Comparison of ENCODE assay signal across 1 cellular context in the genomic region with DNA sequence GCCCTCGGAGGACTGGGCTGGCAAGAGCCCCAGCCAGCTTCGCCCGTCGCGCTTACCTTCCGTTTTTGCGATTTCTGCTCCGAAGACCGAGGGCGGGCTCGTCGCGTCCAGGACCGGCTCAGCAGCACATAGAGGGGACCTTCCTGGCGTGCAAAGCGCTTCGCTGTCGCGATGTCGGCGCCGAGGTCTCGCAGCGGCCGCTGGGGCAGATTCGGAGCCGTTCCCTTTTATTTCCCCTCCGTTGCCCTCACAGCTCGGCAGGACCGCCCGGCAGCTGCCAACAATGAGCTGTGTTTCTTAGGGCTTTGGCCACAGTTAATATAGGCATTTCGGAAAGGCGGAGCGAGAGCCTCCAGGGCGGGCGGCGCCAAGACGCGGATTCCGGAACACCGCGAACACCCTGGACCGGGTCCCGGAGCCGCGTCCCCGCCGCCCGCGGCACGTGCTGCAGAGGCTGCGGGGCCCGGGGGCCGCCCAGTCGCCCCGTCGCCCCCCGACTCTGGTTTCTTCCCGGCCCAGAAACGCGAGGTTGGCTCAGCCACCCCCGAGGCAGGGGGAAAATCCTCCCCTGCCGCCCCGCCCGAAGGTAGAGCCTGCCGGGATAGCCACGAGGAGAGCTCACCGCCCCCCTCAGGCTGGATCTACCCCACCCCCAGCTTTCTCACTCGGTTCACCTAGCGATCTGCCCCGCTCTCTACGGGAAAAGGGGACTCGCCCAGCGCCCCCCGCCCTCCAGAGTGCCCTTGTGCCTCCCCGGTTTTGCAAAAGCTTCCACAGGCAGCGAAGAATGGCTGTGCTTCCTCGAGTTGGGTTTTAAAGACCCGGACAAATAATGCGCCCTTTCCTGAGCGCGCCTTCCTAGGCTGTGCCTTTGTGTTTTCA.
TF ChIP-seq lines count a peak whose summit lies in the region.

A gene with protein sequence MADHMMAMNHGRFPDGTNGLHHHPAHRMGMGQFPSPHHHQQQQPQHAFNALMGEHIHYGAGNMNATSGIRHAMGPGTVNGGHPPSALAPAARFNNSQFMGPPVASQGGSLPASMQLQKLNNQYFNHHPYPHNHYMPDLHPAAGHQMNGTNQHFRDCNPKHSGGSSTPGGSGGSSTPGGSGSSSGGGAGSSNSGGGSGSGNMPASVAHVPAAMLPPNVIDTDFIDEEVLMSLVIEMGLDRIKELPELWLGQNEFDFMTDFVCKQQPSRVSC (minus strand): TSS at position 292 of the 882 bp plus-strand sequence. CDS start 704 bp downstream, outside the sequence.

TF ChIP-seq in HEK293, 187 proteins besides CTCF, POLR2A, EP300 and RAD21 (continued from another document and continues in another):
- TF ChIP-seq, protein P1, sequence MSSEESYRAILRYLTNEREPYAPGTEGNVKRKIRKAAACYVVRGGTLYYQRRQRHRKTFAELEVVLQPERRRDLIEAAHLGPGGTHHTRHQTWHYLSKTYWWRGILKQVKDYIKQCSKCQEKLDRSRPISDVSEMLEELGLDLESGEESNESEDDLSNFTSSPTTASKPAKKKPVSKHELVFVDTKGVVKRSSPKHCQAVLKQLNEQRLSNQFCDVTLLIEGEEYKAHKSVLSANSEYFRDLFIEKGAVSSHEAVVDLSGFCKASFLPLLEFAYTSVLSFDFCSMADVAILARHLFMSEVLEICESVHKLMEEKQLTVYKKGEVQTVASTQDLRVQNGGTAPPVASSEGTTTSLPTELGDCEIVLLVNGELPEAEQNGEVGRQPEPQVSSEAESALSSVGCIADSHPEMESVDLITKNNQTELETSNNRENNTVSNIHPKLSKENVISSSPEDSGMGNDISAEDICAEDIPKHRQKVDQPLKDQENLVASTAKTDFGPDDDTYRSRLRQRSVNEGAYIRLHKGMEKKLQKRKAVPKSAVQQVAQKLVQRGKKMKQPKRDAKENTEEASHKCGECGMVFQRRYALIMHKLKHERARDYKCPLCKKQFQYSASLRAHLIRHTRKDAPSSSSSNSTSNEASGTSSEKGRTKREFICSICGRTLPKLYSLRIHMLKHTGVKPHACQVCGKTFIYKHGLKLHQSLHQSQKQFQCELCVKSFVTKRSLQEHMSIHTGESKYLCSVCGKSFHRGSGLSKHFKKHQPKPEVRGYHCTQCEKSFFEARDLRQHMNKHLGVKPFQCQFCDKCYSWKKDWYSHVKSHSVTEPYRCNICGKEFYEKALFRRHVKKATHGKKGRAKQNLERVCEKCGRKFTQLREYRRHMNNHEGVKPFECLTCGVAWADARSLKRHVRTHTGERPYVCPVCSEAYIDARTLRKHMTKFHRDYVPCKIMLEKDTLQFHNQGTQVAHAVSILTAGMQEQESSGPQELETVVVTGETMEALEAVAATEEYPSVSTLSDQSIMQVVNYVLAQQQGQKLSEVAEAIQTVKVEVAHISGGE (tag by site-specific recombination; conservative IDR thresholded peaks at IDR 0.05; ENCODE audit: low read depth) = peak; percentile 76
- TF ChIP-seq ZFP37 (tag by site-specific recombination; IDR thresholded peaks at IDR 0.05) (peak; percentile 97), ZBTB48 (tag by site-specific recombination; IDR thresholded peaks at IDR 0.05) (peak; percentile 79), ZNF837 (tag by site-specific recombination; IDR thresholded peaks at IDR 0.05) (peak; percentile 69; the same call in 1 of the 2 replicates), ZNF416 (tag by site-specific recombination; IDR thresholded peaks at IDR 0.05) (no peak), ZNF350 (tag by site-specific recombination; IDR thresholded peaks at IDR 0.05) (peak; percentile 70; the same call in 1 of the 2 replicates), ZNF501 (tag by site-specific recombination; IDR thresholded peaks at IDR 0.05) (peak; percentile 99), ZNF37A (tag by site-specific recombination; IDR thresholded peaks at IDR 0.05) (0 out of 2 replicates have a peak, but pooled peaks have one; percentile 29), ZNF2 (tag by site-specific recombination; IDR thresholded peaks at IDR 0.05) (peak; percentile 91), HOXD13 (CRISPR knock-in tag; IDR thresholded peaks at IDR 0.05; ENCODE audit: borderline replicate concordance) (no peak), ZSCAN23 (tag by site-specific recombination; IDR thresholded peaks at IDR 0.05) (no peak), ZNF600 (tag by site-specific recombination; IDR thresholded peaks at IDR 0.05) (peak; percentile 93), GLIS2 (tag by site-specific recombination; IDR thresholded peaks at IDR 0.05) (peak; percentile 73), ZNF19 (tag by site-specific recombination; IDR thresholded peaks at IDR 0.05; ENCODE audit: low read depth) (no peak), ZIC2 (tag by site-specific recombination; IDR thresholded peaks at IDR 0.05) (0 out of 2 replicates have a peak, but pooled peaks have one; percentile 5), ZNF433 (tag by site-specific recombination; IDR thresholded peaks at IDR 0.05; ENCODE audit: low read depth) (no peak), SP3 (tag by site-specific recombination; IDR thresholded peaks at IDR 0.05) (peak; percentile 48), ZNF549 (tag by site-specific recombination; IDR thresholded peaks at IDR 0.05) (0 out of 2 replicates have a peak, but pooled peaks have one; percentile 11), ZNF24 (tag by site-specific recombination; IDR thresholded peaks at IDR 0.05) (no peak; the same call in 1 of the 2 replicates), ZNF791 (tag by site-specific recombination; IDR thresholded peaks at IDR 0.05) (no peak), ZNF660 (tag by site-specific recombination; IDR thresholded peaks at IDR 0.05) (peak; percentile 93), ZBTB17 (tag by site-specific recombination; IDR thresholded peaks at IDR 0.05) (peak; percentile 83), ZNF530 (tag by site-specific recombination; IDR thresholded peaks at IDR 0.05; ENCODE audit: low read depth) (no peak), ZNF48 (tag by site-specific recombination; IDR thresholded peaks at IDR 0.05) (no peak), FEZF1 (tag by site-specific recombination; IDR thresholded peaks at IDR 0.05) (no peak), ZXDB (tag by site-specific recombination; IDR thresholded peaks at IDR 0.05) (no peak; the same call in 1 of the 2 replicates), ZNF624 (tag by site-specific recombination; IDR thresholded peaks at IDR 0.05) (peak; percentile 77; the same call in 1 of the 2 replicates), ZNF10 (tag by site-specific recombination; IDR thresholded peaks at IDR 0.05) (no peak; the same call in 1 of the 2 replicates), ZNF777 (tag by site-specific recombination; IDR thresholded peaks at IDR 0.05; ENCODE audit: borderline replicate concordance) (peak; percentile 37; the same call in 1 of the 2 replicates), MZF1 (tag by site-specific recombination; IDR thresholded peaks at IDR 0.05; ENCODE audit: borderline replicate concordance) (peak; percentile 52; the same call in 1 of the 2 replicates)
- TF ChIP-seq, protein P2, sequence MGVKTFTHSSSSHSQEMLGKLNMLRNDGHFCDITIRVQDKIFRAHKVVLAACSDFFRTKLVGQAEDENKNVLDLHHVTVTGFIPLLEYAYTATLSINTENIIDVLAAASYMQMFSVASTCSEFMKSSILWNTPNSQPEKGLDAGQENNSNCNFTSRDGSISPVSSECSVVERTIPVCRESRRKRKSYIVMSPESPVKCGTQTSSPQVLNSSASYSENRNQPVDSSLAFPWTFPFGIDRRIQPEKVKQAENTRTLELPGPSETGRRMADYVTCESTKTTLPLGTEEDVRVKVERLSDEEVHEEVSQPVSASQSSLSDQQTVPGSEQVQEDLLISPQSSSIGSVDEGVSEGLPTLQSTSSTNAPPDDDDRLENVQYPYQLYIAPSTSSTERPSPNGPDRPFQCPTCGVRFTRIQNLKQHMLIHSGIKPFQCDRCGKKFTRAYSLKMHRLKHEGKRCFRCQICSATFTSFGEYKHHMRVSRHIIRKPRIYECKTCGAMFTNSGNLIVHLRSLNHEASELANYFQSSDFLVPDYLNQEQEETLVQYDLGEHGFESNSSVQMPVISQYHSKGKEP (tag by site-specific recombination; IDR thresholded peaks at IDR 0.05) = peak; percentile 85
- TF ChIP-seq, protein P3, sequence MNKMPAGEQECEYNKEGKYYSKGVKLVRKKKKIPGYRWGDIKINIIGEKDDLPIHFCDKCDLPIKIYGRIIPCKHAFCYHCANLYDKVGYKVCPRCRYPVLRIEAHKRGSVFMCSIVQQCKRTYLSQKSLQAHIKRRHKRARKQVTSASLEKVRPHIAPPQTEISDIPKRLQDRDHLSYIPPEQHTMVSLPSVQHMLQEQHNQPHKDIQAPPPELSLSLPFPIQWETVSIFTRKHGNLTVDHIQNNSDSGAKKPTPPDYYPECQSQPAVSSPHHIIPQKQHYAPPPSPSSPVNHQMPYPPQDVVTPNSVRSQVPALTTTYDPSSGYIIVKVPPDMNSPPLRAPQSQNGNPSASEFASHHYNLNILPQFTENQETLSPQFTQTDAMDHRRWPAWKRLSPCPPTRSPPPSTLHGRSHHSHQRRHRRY (tag by site-specific recombination; IDR thresholded peaks at IDR 0.05) = peak; percentile 51; the same call in 1 of the 2 replicates
- TF ChIP-seq, protein P4, sequence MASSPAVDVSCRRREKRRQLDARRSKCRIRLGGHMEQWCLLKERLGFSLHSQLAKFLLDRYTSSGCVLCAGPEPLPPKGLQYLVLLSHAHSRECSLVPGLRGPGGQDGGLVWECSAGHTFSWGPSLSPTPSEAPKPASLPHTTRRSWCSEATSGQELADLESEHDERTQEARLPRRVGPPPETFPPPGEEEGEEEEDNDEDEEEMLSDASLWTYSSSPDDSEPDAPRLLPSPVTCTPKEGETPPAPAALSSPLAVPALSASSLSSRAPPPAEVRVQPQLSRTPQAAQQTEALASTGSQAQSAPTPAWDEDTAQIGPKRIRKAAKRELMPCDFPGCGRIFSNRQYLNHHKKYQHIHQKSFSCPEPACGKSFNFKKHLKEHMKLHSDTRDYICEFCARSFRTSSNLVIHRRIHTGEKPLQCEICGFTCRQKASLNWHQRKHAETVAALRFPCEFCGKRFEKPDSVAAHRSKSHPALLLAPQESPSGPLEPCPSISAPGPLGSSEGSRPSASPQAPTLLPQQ (tag by site-specific recombination; IDR thresholded peaks at IDR 0.05) = peak; percentile 91
- TF ChIP-seq, protein P5, sequence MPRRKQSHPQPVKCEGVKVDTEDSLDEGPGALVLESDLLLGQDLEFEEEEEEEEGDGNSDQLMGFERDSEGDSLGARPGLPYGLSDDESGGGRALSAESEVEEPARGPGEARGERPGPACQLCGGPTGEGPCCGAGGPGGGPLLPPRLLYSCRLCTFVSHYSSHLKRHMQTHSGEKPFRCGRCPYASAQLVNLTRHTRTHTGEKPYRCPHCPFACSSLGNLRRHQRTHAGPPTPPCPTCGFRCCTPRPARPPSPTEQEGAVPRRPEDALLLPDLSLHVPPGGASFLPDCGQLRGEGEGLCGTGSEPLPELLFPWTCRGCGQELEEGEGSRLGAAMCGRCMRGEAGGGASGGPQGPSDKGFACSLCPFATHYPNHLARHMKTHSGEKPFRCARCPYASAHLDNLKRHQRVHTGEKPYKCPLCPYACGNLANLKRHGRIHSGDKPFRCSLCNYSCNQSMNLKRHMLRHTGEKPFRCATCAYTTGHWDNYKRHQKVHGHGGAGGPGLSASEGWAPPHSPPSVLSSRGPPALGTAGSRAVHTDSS (tag by site-specific recombination; IDR thresholded peaks at IDR 0.05) = no peak; the same call in none of the 2 replicates
- TF ChIP-seq, protein P6, sequence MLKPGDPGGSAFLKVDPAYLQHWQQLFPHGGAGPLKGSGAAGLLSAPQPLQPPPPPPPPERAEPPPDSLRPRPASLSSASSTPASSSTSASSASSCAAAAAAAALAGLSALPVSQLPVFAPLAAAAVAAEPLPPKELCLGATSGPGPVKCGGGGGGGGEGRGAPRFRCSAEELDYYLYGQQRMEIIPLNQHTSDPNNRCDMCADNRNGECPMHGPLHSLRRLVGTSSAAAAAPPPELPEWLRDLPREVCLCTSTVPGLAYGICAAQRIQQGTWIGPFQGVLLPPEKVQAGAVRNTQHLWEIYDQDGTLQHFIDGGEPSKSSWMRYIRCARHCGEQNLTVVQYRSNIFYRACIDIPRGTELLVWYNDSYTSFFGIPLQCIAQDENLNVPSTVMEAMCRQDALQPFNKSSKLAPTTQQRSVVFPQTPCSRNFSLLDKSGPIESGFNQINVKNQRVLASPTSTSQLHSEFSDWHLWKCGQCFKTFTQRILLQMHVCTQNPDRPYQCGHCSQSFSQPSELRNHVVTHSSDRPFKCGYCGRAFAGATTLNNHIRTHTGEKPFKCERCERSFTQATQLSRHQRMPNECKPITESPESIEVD (tag by site-specific recombination; IDR thresholded peaks at IDR 0.05) = peak; percentile 34; the same call in 1 of the 2 replicates
- TF ChIP-seq, protein P7, sequence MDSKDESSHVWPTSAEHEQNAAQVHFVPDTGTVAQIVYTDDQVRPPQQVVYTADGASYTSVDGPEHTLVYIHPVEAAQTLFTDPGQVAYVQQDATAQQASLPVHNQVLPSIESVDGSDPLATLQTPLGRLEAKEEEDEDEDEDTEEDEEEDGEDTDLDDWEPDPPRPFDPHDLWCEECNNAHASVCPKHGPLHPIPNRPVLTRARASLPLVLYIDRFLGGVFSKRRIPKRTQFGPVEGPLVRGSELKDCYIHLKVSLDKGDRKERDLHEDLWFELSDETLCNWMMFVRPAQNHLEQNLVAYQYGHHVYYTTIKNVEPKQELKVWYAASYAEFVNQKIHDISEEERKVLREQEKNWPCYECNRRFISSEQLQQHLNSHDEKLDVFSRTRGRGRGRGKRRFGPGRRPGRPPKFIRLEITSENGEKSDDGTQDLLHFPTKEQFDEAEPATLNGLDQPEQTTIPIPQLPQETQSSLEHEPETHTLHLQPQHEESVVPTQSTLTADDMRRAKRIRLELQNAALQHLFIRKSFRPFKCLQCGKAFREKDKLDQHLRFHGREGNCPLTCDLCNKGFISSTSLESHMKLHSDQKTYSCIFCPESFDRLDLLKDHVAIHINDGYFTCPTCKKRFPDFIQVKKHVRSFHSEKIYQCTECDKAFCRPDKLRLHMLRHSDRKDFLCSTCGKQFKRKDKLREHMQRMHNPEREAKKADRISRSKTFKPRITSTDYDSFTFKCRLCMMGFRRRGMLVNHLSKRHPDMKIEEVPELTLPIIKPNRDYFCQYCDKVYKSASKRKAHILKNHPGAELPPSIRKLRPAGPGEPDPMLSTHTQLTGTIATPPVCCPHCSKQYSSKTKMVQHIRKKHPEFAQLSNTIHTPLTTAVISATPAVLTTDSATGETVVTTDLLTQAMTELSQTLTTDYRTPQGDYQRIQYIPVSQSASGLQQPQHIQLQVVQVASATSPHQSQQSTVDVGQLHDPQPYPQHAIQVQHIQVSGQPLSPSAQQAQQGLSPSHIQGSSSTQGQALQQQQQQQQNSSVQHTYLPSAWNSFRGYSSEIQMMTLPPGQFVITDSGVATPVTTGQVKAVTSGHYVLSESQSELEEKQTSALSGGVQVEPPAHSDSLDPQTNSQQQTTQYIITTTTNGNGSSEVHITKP (tag by site-specific recombination; IDR thresholded peaks at IDR 0.05) = peak; percentile 91
- TF ChIP-seq, protein P8, sequence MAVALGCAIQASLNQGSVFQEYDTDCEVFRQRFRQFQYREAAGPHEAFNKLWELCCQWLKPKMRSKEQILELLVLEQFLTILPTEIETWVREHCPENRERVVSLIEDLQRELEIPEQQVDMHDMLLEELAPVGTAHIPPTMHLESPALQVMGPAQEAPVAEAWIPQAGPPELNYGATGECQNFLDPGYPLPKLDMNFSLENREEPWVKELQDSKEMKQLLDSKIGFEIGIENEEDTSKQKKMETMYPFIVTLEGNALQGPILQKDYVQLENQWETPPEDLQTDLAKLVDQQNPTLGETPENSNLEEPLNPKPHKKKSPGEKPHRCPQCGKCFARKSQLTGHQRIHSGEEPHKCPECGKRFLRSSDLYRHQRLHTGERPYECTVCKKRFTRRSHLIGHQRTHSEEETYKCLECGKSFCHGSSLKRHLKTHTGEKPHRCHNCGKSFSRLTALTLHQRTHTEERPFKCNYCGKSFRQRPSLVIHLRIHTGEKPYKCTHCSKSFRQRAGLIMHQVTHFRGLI (tag by site-specific recombination; IDR thresholded peaks at IDR 0.05) = peak; percentile 53; the same call in 1 of the 2 replicates
- TF ChIP-seq, protein P9, sequence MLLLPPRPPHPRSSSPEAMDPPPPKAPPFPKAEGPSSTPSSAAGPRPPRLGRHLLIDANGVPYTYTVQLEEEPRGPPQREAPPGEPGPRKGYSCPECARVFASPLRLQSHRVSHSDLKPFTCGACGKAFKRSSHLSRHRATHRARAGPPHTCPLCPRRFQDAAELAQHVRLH (tag by site-specific recombination; IDR thresholded peaks at IDR 0.05) = peak; percentile 74
